In genomic region chr9:129841071-129841470, GRCh38 we compare ENCODE assay signal across 21 cellular contexts. TPM values are rescaled to one million over a fixed set of nuclear protein-coding genes. Genes with fewer than 3 reads are reported as not detected.
DNase-seq lines count a peak whose midpoint lies in the region; ATAC-seq and TF ChIP-seq lines count a peak whose summit lies in the region.
"Had no signal": no experiment of that assay in that cellular context is flagged by ENCODE, and none has a peak within 500 bp of the region (broad histone marks: within the 10 kb centered on the region; RNA-seq: fewer than 3 reads in every experiment).

No MANE protein-coding gene starts in this region.

- no peak overlapping the region for H3K4me3 ChIP-seq in CD8-positive, alpha-beta memory T cell (ENCODE audit: low read length)
- H3K4me3 ChIP-seq in WERI-Rb-1 (ENCODE audit: low read depth, low read length) = no peak overlapping the region
- no peak overlapping the region for H3K4me3 ChIP-seq in fibroblast of villous mesenchyme (ENCODE audit: low read depth, low read length)
- H3K4me3 ChIP-seq in coronary artery = no peak overlapping the region
- no peak overlapping the region for H3K4me3 ChIP-seq in A673 (ENCODE audit: low read depth, low read length, poor library complexity, severe bottlenecking)
- H3K4me3 ChIP-seq: adrenal gland, spleen had no signal

- no peaks in the 10 kb centered on the region for H3K9me3 Mint-ChIP-seq in activated CD4-positive, alpha-beta T cell treated with anti-CD3 and anti-CD28 coated beads for 36 hours (ENCODE audit: low read depth)
- H3K9me3 Mint-ChIP-seq in CD8-positive, alpha-beta memory T cell = no peaks in the 10 kb centered on the region
- H3K9me3 Mint-ChIP-seq: activated T-cell treated with anti-CD3 and anti-CD28 coated beads, Interleukin-2, amount 50 U/mL, for 4 hours; dendritic cell treated with granulocyte-macrophage colony-stimulating factor and Interleukin-4, amounts not matched to agents 40 ng/mL and 50 ng/mL, for 4 days had no signal

- CTCF ChIA-PET in activated CD4-positive, alpha-beta T cell treated with anti-CD3 and anti-CD28 coated beads for 36 hours (lab: Charles Lee) = no interaction called here
- CTCF ChIA-PET in CD8-positive, alpha-beta memory T cell (lab: Charles Lee) = interaction anchor here (1.4 kb wide), 1 partner anchor 151 kb away, joined by 3 read pairs; no protein-coding TSS in a partner anchor
- CTCF ChIA-PET in A673 (lab: Charles Lee) = no interaction called here

- peak overlapping the region; percentile 42 for H3K27ac Mint-ChIP-seq in activated CD4-positive, alpha-beta T cell treated with anti-CD3 and anti-CD28 coated beads for 36 hours
- H3K27ac Mint-ChIP-seq in CD8-positive, alpha-beta memory T cell = peak overlapping the region; percentile 43 to 91 (median 60)
- H3K27ac Mint-ChIP-seq: dendritic cell treated with granulocyte-macrophage colony-stimulating factor and Interleukin-4, amounts not matched to agents 40 ng/mL and 50 ng/mL, for 4 days had no signal

- H3K27me3 Mint-ChIP-seq in activated CD4-positive, alpha-beta T cell treated with anti-CD3 and anti-CD28 coated beads for 36 hours = no peaks in the 10 kb centered on the region
- no peaks in the 10 kb centered on the region for H3K27me3 Mint-ChIP-seq in CD8-positive, alpha-beta memory T cell
- H3K27me3 Mint-ChIP-seq: dendritic cell treated with granulocyte-macrophage colony-stimulating factor and Interleukin-4, amounts not matched to agents 40 ng/mL and 50 ng/mL, for 4 days had no signal

- H3K4me3 Mint-ChIP-seq in activated CD4-positive, alpha-beta T cell treated with anti-CD3 and anti-CD28 coated beads for 36 hours = no peak overlapping the region
- no peak overlapping the region for H3K4me3 Mint-ChIP-seq in CD8-positive, alpha-beta memory T cell
- H3K4me3 Mint-ChIP-seq: activated T-cell treated with anti-CD3 and anti-CD28 coated beads, Interleukin-2, amount 50 U/mL, for 4 hours; dendritic cell treated with granulocyte-macrophage colony-stimulating factor and Interleukin-4, amounts not matched to agents 40 ng/mL and 50 ng/mL, for 4 days had no signal

- ATAC-seq in activated CD4-positive, alpha-beta T cell treated with anti-CD3 and anti-CD28 coated beads for 36 hours = no peak
- no peak for ATAC-seq in GM18498 (IDR thresholded peaks at IDR 0.05; ENCODE audit: unreplicated experiment)
- ATAC-seq: activated T-cell treated with anti-CD3 and anti-CD28 coated beads, Interleukin-2, amount 50 U/mL, for 4 hours had no signal

- H3K27ac ChIP-seq in CD8-positive, alpha-beta memory T cell (ENCODE audit: low read depth, low read length) = no peak overlapping the region
- H3K27ac ChIP-seq in WERI-Rb-1 (peak overlapping the region; percentile 23), coronary artery (no peak overlapping the region), A673 (ENCODE audit: low read depth, low read length, poor library complexity, severe bottlenecking) (no peak overlapping the region)
- H3K27ac ChIP-seq: adrenal gland, epithelial cell of prostate, spleen had no signal

- H3K9me3 ChIP-seq in CD8-positive, alpha-beta memory T cell (ENCODE audit: low read length) = no peaks in the 10 kb centered on the region
- no peaks in the 10 kb centered on the region for H3K9me3 ChIP-seq in WERI-Rb-1 (ENCODE audit: severe bottlenecking)
- no peaks in the 10 kb centered on the region for H3K9me3 ChIP-seq in A673 (ENCODE audit: low read depth, low read length, poor library complexity, severe bottlenecking)
- H3K9me3 ChIP-seq: adrenal gland, spleen had no signal

- H3K4me1 ChIP-seq in CD8-positive, alpha-beta memory T cell (ENCODE audit: insufficient read depth, low read length) = peaks cover 61% of the 10 kb centered on the region
- peaks cover 5% of the 10 kb centered on the region for H3K4me1 ChIP-seq in A673 (ENCODE audit: insufficient read depth, low read length, poor library complexity, severe bottlenecking)

- BruUV-seq in A673 (replicated peaks; lab: Mats Ljungman, UMichigan) = no TSS peak

- H3K27me3 ChIP-seq in CD8-positive, alpha-beta memory T cell (ENCODE audit: insufficient read depth, low read length, poor library complexity, severe bottlenecking) = no peaks in the 10 kb centered on the region
- H3K27me3 ChIP-seq in WERI-Rb-1 (ENCODE audit: insufficient read depth, low read depth, severe bottlenecking) (no peaks in the 10 kb centered on the region), A673 (replicated peaks; ENCODE audit: insufficient read depth, low read depth, low read length, poor library complexity) (no peaks in the 10 kb centered on the region)
- H3K27me3 ChIP-seq: adrenal gland, spleen had no signal

- no peak for DNase-seq in activated CD4-positive, alpha-beta T cell treated with anti-CD3 and anti-CD28 coated beads for 36 hours
- no peak for DNase-seq in activated CD4-positive, alpha-beta T cell treated with anti-CD3 and anti-CD28 coated beads for 1 hour
- no peak for DNase-seq in CD8-positive, alpha-beta memory T cell
- peak; percentile 73 for DNase-seq in WERI-Rb-1
- peak; percentile 35 for DNase-seq in fibroblast of villous mesenchyme (ENCODE audit: low read depth)
- DNase-seq in coronary artery (ENCODE audit: low spot score) = no peak
- DNase-seq in A673 (ENCODE audit: low spot score) = no peak
- DNase-seq: 8988T; activated CD4-positive, alpha-beta T cell treated with anti-CD3 and anti-CD28 coated beads for 4 hours; activated T-cell treated with anti-CD3 and anti-CD28 coated beads, Interleukin-2, amount 50 U/mL, for 4 hours; adrenal gland; Calu3; foreskin fibroblast; NCI-H524; occipital lobe; retina; RPMI8226; spleen had no signal

- peaks cover 68% of the 10 kb centered on the region for H3K4me1 Mint-ChIP-seq in activated CD4-positive, alpha-beta T cell treated with anti-CD3 and anti-CD28 coated beads for 36 hours
- H3K4me1 Mint-ChIP-seq in CD8-positive, alpha-beta memory T cell = peaks cover 50 to 77% (median 68%) of the 10 kb centered on the region in 3 donors

- intact Hi-C loops in activated CD4-positive, alpha-beta T cell treated with anti-CD3 and anti-CD28 coated beads for 36 hours (cut with DNase I, micrococcal nuclease) = no loop called here
- intact Hi-C loops in A673 (cut with micrococcal nuclease; ENCODE audit: unreplicated experiment) = no loop called here

- POLR2A ChIA-PET in activated CD4-positive, alpha-beta T cell treated with anti-CD3 and anti-CD28 coated beads for 36 hours (lab: Charles Lee) = no interaction called here
- POLR2A ChIA-PET in CD8-positive, alpha-beta memory T cell (lab: Charles Lee) = interaction anchor here (0.5 kb wide), 1 partner anchor 10 kb away, joined by 6 read pairs; no protein-coding TSS in a partner anchor
- POLR2A ChIA-PET in A673 (lab: Charles Lee; ENCODE audit: low non-redundant PET) = no interaction called here

- TF ChIP-seq CTCF in WERI-Rb-1 (IDR thresholded peaks at IDR 0.05; ENCODE audit: low read depth, low read length) (peak; percentile 56), fibroblast of villous mesenchyme (IDR thresholded peaks at IDR 0.05; ENCODE audit: insufficient read depth, low read depth, low read length) (no peak), coronary artery (IDR thresholded peaks at IDR 0.05) (no peak), A673 (conservative IDR thresholded peaks at IDR 0.05; ENCODE audit: low read depth, low read length) (no peak)

- peaks cover 9% of the 10 kb centered on the region for H3K36me3 Mint-ChIP-seq in activated CD4-positive, alpha-beta T cell treated with anti-CD3 and anti-CD28 coated beads for 36 hours (ENCODE audit: low read depth)
- peaks cover 0 to 49% (median 2%) of the 10 kb centered on the region in 3 donors for H3K36me3 Mint-ChIP-seq in CD8-positive, alpha-beta memory T cell

- peaks cover 6% of the 10 kb centered on the region for H3K36me3 ChIP-seq in CD8-positive, alpha-beta memory T cell (ENCODE audit: insufficient read depth, low read length)
- H3K36me3 ChIP-seq in WERI-Rb-1 (peaks cover 4% of the 10 kb centered on the region), A673 (ENCODE audit: insufficient read depth, low read length, poor library complexity, severe bottlenecking) (no peaks in the 10 kb centered on the region)
- H3K36me3 ChIP-seq: adrenal gland had no signal

RNA-seq across cellular contexts. Expression of gene USP20, which starts 5.8 kb away (rescaled TPM):
- 10 to 100 TPM; 37.6 to 48.5 TPM for total RNA-seq in activated CD4-positive, alpha-beta T cell treated with anti-CD3 and anti-CD28 coated beads for 36 hours
- total RNA-seq in CD8-positive, alpha-beta memory T cell = 10 to 100 TPM; 50.2 to 50.8 TPM
- 50.3 TPM for polyA plus RNA-seq in CD8-positive, alpha-beta memory T cell
- 7.7 and 10.4 TPM in 2 replicates for total RNA-seq in fibroblast of villous mesenchyme
- 17.1 and 21.0 TPM in 2 replicates for total RNA-seq in A673 (2021)

RNA-seq across cellular contexts. Expression of gene C9orf78, which starts 6.0 kb away (rescaled TPM):
- total RNA-seq in activated CD4-positive, alpha-beta T cell treated with anti-CD3 and anti-CD28 coated beads for 36 hours = 10 to 100 TPM; 42.8 to 59.8 TPM
- 10 to 100 TPM; 71.4 to 76.4 TPM for total RNA-seq in CD8-positive, alpha-beta memory T cell
- 249 TPM for polyA plus RNA-seq in CD8-positive, alpha-beta memory T cell
- total RNA-seq in fibroblast of villous mesenchyme (19.3 and 32.4 TPM in 2 replicates), A673 (2021) (52.6 and 60.4 TPM in 2 replicates)

RNA-seq across cellular contexts. Expression of gene TOR1A, which starts 17.1 kb away (rescaled TPM):
- total RNA-seq in activated CD4-positive, alpha-beta T cell treated with anti-CD3 and anti-CD28 coated beads for 36 hours = 10 to 100 TPM; 34.9 to 39.7 TPM
- total RNA-seq in CD8-positive, alpha-beta memory T cell = 10 to 100 TPM; 53.8 to 53.9 TPM
- polyA plus RNA-seq in CD8-positive, alpha-beta memory T cell = 73.8 TPM
- total RNA-seq in fibroblast of villous mesenchyme (43.8 and 51.4 TPM in 2 replicates), A673 (2021) (42.8 and 46.3 TPM in 2 replicates)

RNA-seq across cellular contexts. Expression of gene TOR1B, which starts 38.1 kb away (rescaled TPM):
- total RNA-seq in activated CD4-positive, alpha-beta T cell treated with anti-CD3 and anti-CD28 coated beads for 36 hours = 10 to 100 TPM; 18.0 to 22.1 TPM
- total RNA-seq in CD8-positive, alpha-beta memory T cell = 10 to 100 TPM; 24.6 to 27.1 TPM
- polyA plus RNA-seq in CD8-positive, alpha-beta memory T cell = 32.8 TPM
- total RNA-seq in fibroblast of villous mesenchyme (27.4 and 33.2 TPM in 2 replicates), A673 (2021) (47.6 and 50.0 TPM in 2 replicates)

Comparison
In these comparisons a context has a peak if more than half of its experiments do, and no peak if none do; other contexts are left out.
1. DNase-seq: peak in WERI-Rb-1 (single experiment) and fibroblast of villous mesenchyme (single experiment); none in activated CD4-positive, alpha-beta T cell treated with anti-CD3 and anti-CD28 coated beads for 36 hours (single experiment), activated CD4-positive, alpha-beta T cell treated with anti-CD3 and anti-CD28 coated beads for 1 hour (single experiment), CD8-positive, alpha-beta memory T cell (0 of 5), coronary artery (single experiment) and A673 (single experiment).